Comparison of ENCODE assay signal across 7 cellular contexts in the genomic region with DNA sequence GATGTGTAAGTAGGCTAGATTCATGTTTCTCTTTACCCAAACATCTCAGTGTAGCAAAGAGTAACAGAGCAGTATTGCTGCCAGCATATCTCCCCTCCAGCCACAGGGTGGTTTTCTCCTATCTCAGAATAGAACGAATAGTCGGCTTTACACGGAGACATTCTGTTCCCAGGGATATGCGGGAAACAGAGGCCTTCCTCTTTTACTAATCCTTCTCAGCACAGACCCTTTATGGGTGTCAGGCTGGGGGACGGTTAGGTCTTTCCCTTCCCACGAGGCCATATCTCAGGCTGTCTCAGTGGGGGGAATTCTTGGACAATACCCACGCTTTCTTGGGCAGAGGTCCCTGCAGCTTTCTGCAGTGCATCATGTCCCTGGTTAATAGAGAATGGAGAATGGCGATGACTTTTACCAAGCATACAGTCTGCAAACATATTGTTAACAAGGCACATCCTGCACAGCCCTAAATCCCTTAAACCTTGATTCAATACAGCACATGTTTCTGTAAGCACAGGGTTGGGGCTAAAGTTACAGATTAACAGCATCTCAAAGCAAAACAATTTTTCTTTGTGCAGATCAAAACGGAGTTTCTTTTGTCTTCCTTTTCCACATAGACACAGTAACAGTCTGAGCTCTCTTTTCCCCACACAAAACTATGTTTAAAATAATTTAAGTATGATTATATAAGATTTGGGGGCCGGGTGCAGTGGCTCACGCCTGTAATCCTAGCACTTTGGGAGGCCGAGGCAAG. TPM values are rescaled to one million over a fixed set of nuclear protein-coding genes. Genes with fewer than 3 reads are reported as not detected.
DNase-seq lines count a peak whose midpoint lies in the region; ATAC-seq and TF ChIP-seq lines count a peak whose summit lies in the region.
"Not testable (repeated sequence)": the region's sequence is repeated elsewhere in the genome, so short reads cannot be mapped to it uniquely, and the experiment has no call there.

No MANE protein-coding gene starts in this region.

- H3K4me2 ChIP-seq in mesendoderm (ENCODE audit: low read length): not testable (repeated sequence)

- CTCF ChIA-PET in Panc1 (lab: Charles Lee): not testable (repeated sequence)

- not testable (repeated sequence) for H2BK120ac ChIP-seq in mesendoderm (ENCODE audit: low read depth, low read length)

- not testable (repeated sequence) for BruUV-seq in Panc1 (replicated peaks; lab: Mats Ljungman, UMichigan)

- DNase-seq in ELF-1 (ENCODE audit: low read depth, low spot score) (peak; percentile 23), endodermal cell (peak; percentile 63), mesendoderm (peak; percentile 52)
- DNase-seq in Panc1 (ENCODE audit: low read depth, low spot score); ascending aorta (ENCODE audit: low spot score in 2 of 2); right atrium auricular region (ENCODE audit: low spot score); retinal pigment epithelial cell (ENCODE audit: low read depth): not testable (repeated sequence)

- H3K27me3 Mint-ChIP-seq in endodermal cell (ENCODE audit: insufficient read depth): not testable (repeated sequence)

- not testable (repeated sequence) for TF ChIP-seq CTCF in Panc1 (IDR thresholded peaks at IDR 0.05); ascending aorta (IDR thresholded peaks at IDR 0.05); right atrium auricular region (IDR thresholded peaks at IDR 0.05); retinal pigment epithelial cell (conservative IDR thresholded peaks at IDR 0.05; ENCODE audit: low read depth, low read length)
- TF ChIP-seq CTCF in endodermal cell (conservative IDR thresholded peaks at IDR 0.05): peak; percentile 32

- peak overlapping the region; percentile 50 for H3K27ac Mint-ChIP-seq in endodermal cell

- not testable (repeated sequence) for H2BK5ac ChIP-seq in mesendoderm (ENCODE audit: low read length)

- in situ Hi-C loops in Panc1 (cut with HindIII; ENCODE audit: low pct_unique_long_range_greater_than_20kb, low sequenced_read_pairs): not testable (repeated sequence)

- H3K27ac ChIP-seq in Panc1 (ENCODE audit: low read length) (peak overlapping the region; percentile 97), ascending aorta (peak overlapping the region; percentile 58 to 70), endodermal cell (ENCODE audit: low read depth, low read length) (peak overlapping the region; percentile 10), right atrium auricular region (peak overlapping the region; percentile 55 to 77), mesendoderm (ENCODE audit: low read depth, low read length) (peak overlapping the region; percentile 21)

- H3K9me3 Mint-ChIP-seq in endodermal cell: not testable (repeated sequence)

- ATAC-seq in Panc1: not testable (repeated sequence)

- H2BK15ac ChIP-seq in mesendoderm (replicated peaks; ENCODE audit: low read depth): not testable (repeated sequence)

- H3K4ac ChIP-seq in mesendoderm (ENCODE audit: low read depth, low read length): not testable (repeated sequence)

- H3K4me1 Mint-ChIP-seq in endodermal cell: peaks cover 16% of the 10 kb centered on the region

- H3K4me1 ChIP-seq in Panc1 (ENCODE audit: control insufficient read depth, insufficient read depth, low read length): peaks cover 21% of the 10 kb centered on the region
- H3K4me1 ChIP-seq in ascending aorta: peaks cover 10% of the 10 kb centered on the region in 2 donors
- H3K4me1 ChIP-seq in endodermal cell (ENCODE audit: control insufficient read depth, insufficient read depth, low read length); mesendoderm (ENCODE audit: control insufficient read depth, low read depth, low read length): not testable (repeated sequence)
- peaks cover 0 to 12% of the 10 kb centered on the region in 2 donors for H3K4me1 ChIP-seq in right atrium auricular region

- H3K9me3 ChIP-seq in Panc1 (ENCODE audit: control insufficient read depth, insufficient read depth, low read depth, low read length); ascending aorta; endodermal cell (ENCODE audit: control insufficient read depth, low read length); right atrium auricular region: not testable (repeated sequence)

- H4K5ac ChIP-seq in mesendoderm (ENCODE audit: low read length): not testable (repeated sequence)

- not testable (repeated sequence) for H3K9ac ChIP-seq in endodermal cell (ENCODE audit: extremely low read depth, low read length, poor library complexity, severe bottlenecking)
- peak overlapping the region; percentile 36 for H3K9ac ChIP-seq in mesendoderm (ENCODE audit: low read length)

- H3K18ac ChIP-seq in mesendoderm (ENCODE audit: low read length): not testable (repeated sequence)

- peak overlapping the region; percentile 70 for H3K56ac ChIP-seq in mesendoderm (ENCODE audit: low read length)

- not testable (repeated sequence) for H3K79me1 ChIP-seq in mesendoderm (ENCODE audit: low read length)

- H3K4me3 ChIP-seq in Panc1 (ENCODE audit: low read depth in 2 of 2, low read length in 2 of 2) (peak overlapping the region; percentile 7 to 32; a peak in 3 of 4 replicates), ascending aorta (peak overlapping the region in 1 of 2 donors; percentile 49), endodermal cell (ENCODE audit: low read length) (peak overlapping the region; percentile 61), retinal pigment epithelial cell (ENCODE audit: low read length) (peak overlapping the region; percentile 11)
- H3K4me3 ChIP-seq in right atrium auricular region; mesendoderm (ENCODE audit: low read length): not testable (repeated sequence)

- H3K36me3 Mint-ChIP-seq in endodermal cell (ENCODE audit: low read depth): not testable (repeated sequence)

- peak overlapping the region; percentile 2 for H3K4me3 Mint-ChIP-seq in endodermal cell

- POLR2A ChIA-PET in Panc1 (lab: Charles Lee): interaction anchor here (0.6 kb wide), 1 partner anchor 11 kb away, joined by 8 read pairs; no protein-coding TSS in a partner anchor

- H3K23ac ChIP-seq in mesendoderm (ENCODE audit: low read length): not testable (repeated sequence)

- 48 to 59% methylated on average over 7 to 12 of the region's 12 CpGs for WGBS in endodermal cell (ENCODE audit: insufficient coverage in 1 of 2, insufficient read length in 1 of 2), 2 experiments
- WGBS in mesendoderm (ENCODE audit: extremely low coverage, insufficient coverage, low lambda C conversion rate): no CpG with 5 or more reads among the region's 12 CpGs

- H4K8ac ChIP-seq in mesendoderm (ENCODE audit: low read depth, low read length): not testable (repeated sequence)

- H3K27me3 ChIP-seq in Panc1 (ENCODE audit: control insufficient read depth, insufficient read depth, low read length); ascending aorta; endodermal cell (ENCODE audit: control insufficient read depth, insufficient read depth, low read length, poor library complexity, severe bottlenecking); right atrium auricular region; mesendoderm (ENCODE audit: insufficient read depth, low read length, poor library complexity): not testable (repeated sequence)

- intact Hi-C loops in Panc1 (cut with micrococcal nuclease; ENCODE audit: unreplicated experiment): not testable (repeated sequence)
- intact Hi-C loops in ascending aorta (cut with DNase I): loop anchor here (10.0 kb wide), 2 partner anchors 170 to 200 kb away; a partner anchor contains a TSS

- H3K79me2 ChIP-seq in mesendoderm (ENCODE audit: control insufficient read depth, insufficient read depth, low read length): peaks cover 18% of the 10 kb centered on the region

- H3K36me3 ChIP-seq in Panc1 (ENCODE audit: control insufficient read depth, insufficient read depth, low read length); ascending aorta; right atrium auricular region; mesendoderm (ENCODE audit: control insufficient read depth, insufficient read depth, low read length): not testable (repeated sequence)
- H3K36me3 ChIP-seq in endodermal cell (ENCODE audit: control insufficient read depth, insufficient read depth, low read length): peaks cover 19% of the 10 kb centered on the region

- not testable (repeated sequence) for H2AK5ac ChIP-seq in mesendoderm (ENCODE audit: low read length)

RNA-seq across cellular contexts. Expression of a gene that starts 3.7 kb away (rescaled TPM):
- total RNA-seq in Panc1 (2021; ENCODE audit: unreplicated experiment): 31.0 TPM
- 16.5 TPM for polyA plus RNA-seq in Panc1 (2012; ENCODE audit: insufficient read length)
- total RNA-seq in ascending aorta: 3.9 TPM
- total RNA-seq in endodermal cell: 10 to 100 TPM; 18.8 to 33.6 TPM
- polyA plus RNA-seq in endodermal cell (2013, experiment 1 of 2): 37.0 TPM
- 32.8 TPM for polyA plus RNA-seq in endodermal cell (2013, experiment 2 of 2)
- total RNA-seq in right atrium auricular region: 10 to 100 TPM; 29.5 to 37.2 TPM
- 7.6 TPM for polyA plus RNA-seq in mesendoderm (2013, experiment 1 of 2)
- 8.1 TPM for polyA plus RNA-seq in mesendoderm (2013, experiment 2 of 2)

RNA-seq across cellular contexts. Expression of a gene that starts 3.9 kb away (rescaled TPM):
- total RNA-seq in Panc1 (2021; ENCODE audit: unreplicated experiment) (165 TPM), ascending aorta (81.1 TPM), endodermal cell (100 to 1,000 TPM; 195 to 231 TPM), right atrium auricular region (10 to 100 TPM; 33.0 to 36.0 TPM)
- 79.9 TPM for polyA plus RNA-seq in Panc1 (2012; ENCODE audit: insufficient read length)
- polyA plus RNA-seq in endodermal cell (2013, experiment 1 of 2): 238 TPM
- polyA plus RNA-seq in endodermal cell (2013, experiment 2 of 2): 234 TPM
- polyA plus RNA-seq in mesendoderm (2013, experiment 1 of 2): 238 TPM
- 235 TPM for polyA plus RNA-seq in mesendoderm (2013, experiment 2 of 2)

RNA-seq across cellular contexts. Expression of a gene that starts 38.9 kb away (rescaled TPM):
- 52.4 TPM for total RNA-seq in Panc1 (2021; ENCODE audit: unreplicated experiment)
- polyA plus RNA-seq in Panc1 (2012; ENCODE audit: insufficient read length): 53.1 TPM
- 12.6 TPM for total RNA-seq in ascending aorta
- total RNA-seq in endodermal cell: 10 to 100 TPM; 40.6 to 46.2 TPM
- 41.1 TPM for polyA plus RNA-seq in endodermal cell (2013, experiment 1 of 2)
- polyA plus RNA-seq in endodermal cell (2013, experiment 2 of 2): 41.4 TPM
- 10 to 100 TPM; 15.9 to 16.4 TPM for total RNA-seq in right atrium auricular region
- 22.5 TPM for polyA plus RNA-seq in mesendoderm (2013, experiment 1 of 2)
- 21.6 TPM for polyA plus RNA-seq in mesendoderm (2013, experiment 2 of 2)

Comparison
In these comparisons a context has a peak if more than half of its experiments do, and no peak if none do; other contexts are left out.
1. H3K27ac ChIP-seq: peak in every context shown above with its lines; median percentile 97 in Panc1; 66 in right atrium auricular region; 64 in ascending aorta; 21 in mesendoderm; 10 in endodermal cell.